32 cellular contexts compared by ENCODE assay signal in genomic region chr19:54525636-54526035, GRCh38. TPM values are rescaled to one million over a fixed set of nuclear protein-coding genes. Genes with fewer than 3 reads are reported as not detected.
"Had no signal": no experiment of that assay in that cellular context is flagged by ENCODE, and none has a peak within 500 bp of the region (broad histone marks: within the 10 kb centered on the region; RNA-seq: fewer than 3 reads in every experiment).

No MANE protein-coding gene starts in this region.

- H3K4me3 Mint-ChIP-seq: stimulated activated effector memory CD8-positive, alpha-beta T cell treated with anti-CD3 and anti-CD28 coated beads, Interleukin-12 subunit alpha, Interleukin-12 subunit beta, amount 100 ng/mL, for 72 hours; stimulated activated memory B cell treated with anti-CD40 and anti-IgM and Interleukin-4, amounts not matched to agents 10 μg/mL and 1 μg/mL and 100 μg/mL, for 72 hours; stimulated activated naive B cell treated with anti-CD40 and anti-IgM and Interleukin-4, amounts not matched to agents 10 μg/mL and 1 μg/mL and 100 μg/mL, for 72 hours; stimulated activated naive CD8-positive, alpha-beta T cell treated with anti-CD3 and anti-CD28 coated beads, Interleukin-15, amount 100 ng/mL, for 72 hours; type B pancreatic cell had no signal

- H3K36me3 Mint-ChIP-seq: stimulated activated memory B cell treated with anti-CD40 and anti-IgM and Interleukin-4, amounts not matched to agents 10 μg/mL and 1 μg/mL and 100 μg/mL, for 72 hours; stimulated activated naive B cell treated with anti-CD40 and anti-IgM and Interleukin-4, amounts not matched to agents 10 μg/mL and 1 μg/mL and 100 μg/mL, for 72 hours; type B pancreatic cell had no signal

- H3K9me3 ChIP-seq: stomach, suprapubic skin, testis, thoracic aorta, thyroid gland, tibial artery, tibial nerve, transverse colon, upper lobe of left lung, upper lobe of right lung, uterus, vagina had no signal

- H3K27me3 ChIP-seq: testis, thyroid gland, tibial artery, tibial nerve, upper lobe of left lung, uterus, vagina had no signal

- H3K27me3 Mint-ChIP-seq: type B pancreatic cell had no signal

- FAIRE-seq: urothelium cell line had no signal

- H3K36me3 ChIP-seq: stomach, suprapubic skin, thoracic aorta, thyroid gland, tibial artery, tibial nerve, transverse colon, upper lobe of left lung, upper lobe of right lung, uterus, vagina had no signal

- H3K4me1 ChIP-seq: stomach, suprapubic skin, testis, thyroid gland, tibial artery, tibial nerve, transverse colon, upper lobe of left lung, upper lobe of right lung, uterus, vagina had no signal

- H3K27ac Mint-ChIP-seq: stimulated activated effector memory CD8-positive, alpha-beta T cell treated with anti-CD3 and anti-CD28 coated beads, Interleukin-12 subunit alpha, Interleukin-12 subunit beta, amount 100 ng/mL, for 72 hours; stimulated activated memory B cell treated with anti-CD40 and anti-IgM and Interleukin-4, amounts not matched to agents 10 μg/mL and 1 μg/mL and 100 μg/mL, for 72 hours; stimulated activated naive B cell treated with anti-CD40 and anti-IgM and Interleukin-4, amounts not matched to agents 10 μg/mL and 1 μg/mL and 100 μg/mL, for 72 hours; stimulated activated naive CD8-positive, alpha-beta T cell treated with anti-CD3 and anti-CD28 coated beads, Interleukin-15, amount 100 ng/mL, for 72 hours; type B pancreatic cell had no signal

- H3K27ac ChIP-seq: stomach, suprapubic skin, testis, thoracic aorta, thyroid gland, tibial artery, tibial nerve, transverse colon, upper lobe of left lung, upper lobe of right lung, uterus, vagina had no signal

- H3K4me3 ChIP-seq: stomach, suprapubic skin, testis, thoracic aorta, thyroid gland, tibial artery, tibial nerve, transverse colon, upper lobe of left lung, upper lobe of right lung, uterus, vagina had no signal

- DNase-seq: stimulated activated CD4-positive, alpha-beta T cell treated with anti-CD3 and anti-CD28 coated beads, Interleukin-2, amount 100 ng/mL, for 24 hours; stimulated activated CD4-positive, alpha-beta T cell treated with anti-CD3 and anti-CD28 coated beads, Interleukin-2, amount 100 ng/mL, for 48 hours; stimulated activated CD4-positive, alpha-beta T cell treated with anti-CD3 and anti-CD28 coated beads, Interleukin-4, amount 100 ng/mL, for 1 hour; stimulated activated CD4-positive, alpha-beta T cell treated with anti-CD3 and anti-CD28 coated beads, Interleukin-4, amount 100 ng/mL, for 24 hours; stimulated activated CD4-positive, alpha-beta T cell treated with anti-CD3 and anti-CD28 coated beads, Interleukin-4, amount 100 ng/mL, for 4 hours; stimulated activated CD8-positive, alpha-beta memory T cell treated with anti-CD3 and anti-CD28 coated beads, Interleukin-4, amount 100 ng/mL, for 48 hours; stimulated activated naive B cell treated with anti-CD40 and anti-IgM and Interleukin-4, amounts not matched to agents 10 μg/mL and 1 μg/mL and 100 μg/mL, for 72 hours; stimulated activated naive CD4-positive, alpha-beta T cell; stimulated activated naive CD4-positive, alpha-beta T cell treated with Interleukin-2 at 50 U/mL for 16 hours; stimulated activated naive CD8-positive, alpha-beta T cell treated with anti-CD3 and anti-CD28 coated beads, Interleukin-15, amount 100 ng/mL, for 72 hours; stomach; substantia nigra; testis; thyroid gland; tibial artery; transverse colon; trophoblast cell; upper lobe of left lung; upper lobe of right lung; uterus had no signal

- ATAC-seq: stimulated activated effector memory CD8-positive, alpha-beta T cell treated with anti-CD3 and anti-CD28 coated beads, Interleukin-12 subunit alpha, Interleukin-12 subunit beta, amount 100 ng/mL, for 72 hours; stimulated activated memory B cell treated with anti-CD40 and anti-IgM and Interleukin-4, amounts not matched to agents 10 μg/mL and 1 μg/mL and 100 μg/mL, for 72 hours; stimulated activated naive B cell treated with anti-CD40 and anti-IgM and Interleukin-4, amounts not matched to agents 10 μg/mL and 1 μg/mL and 100 μg/mL, for 72 hours; stimulated activated naive CD8-positive, alpha-beta T cell treated with anti-CD3 and anti-CD28 coated beads, Interleukin-15, amount 100 ng/mL, for 72 hours; upper lobe of right lung had no signal

RNA-seq across cellular contexts. Expression of gene LAIR2, which starts 23.0 kb away (rescaled TPM):
- total RNA-seq: stomach, subcutaneous adipose tissue, suprapubic skin, temporal lobe, testis, thoracic aorta, thyroid gland, tibial nerve, upper lobe of left lung, upper lobe of right lung, ureter, urinary bladder, uterus, vagina had no signal
- polyA plus RNA-seq: urinary bladder had no signal

RNA-seq across cellular contexts. Expression of gene LILRA2, which starts 48.0 kb away (rescaled TPM):
- total RNA-seq: temporal lobe, vagina had no signal
